Comparison of ENCODE assay signal across 30 cellular contexts in the genomic region with DNA sequence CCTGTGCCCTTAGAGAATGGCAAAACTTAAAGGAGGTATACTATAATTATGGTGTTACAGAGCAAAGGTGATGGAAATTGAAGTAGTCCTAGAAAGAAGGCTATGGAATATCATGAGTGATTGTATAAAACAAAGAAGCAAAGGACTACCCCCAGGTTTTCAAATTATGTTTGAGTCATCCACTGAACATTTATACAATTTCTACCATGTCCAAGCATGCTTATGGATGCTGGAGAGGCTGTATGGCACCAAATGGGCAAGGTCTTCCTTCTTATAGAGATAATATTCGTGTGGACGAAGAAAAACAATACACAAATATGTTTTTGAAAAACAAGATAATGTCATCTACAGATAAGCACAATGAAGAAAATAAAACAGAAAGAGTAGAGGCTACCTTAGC.
"Had no signal": no experiment of that assay in that cellular context is flagged by ENCODE, and none has a peak within 500 bp of the region (broad histone marks: within the 10 kb centered on the region; RNA-seq: fewer than 3 reads in every experiment).

No MANE protein-coding gene starts in this region.

- H3K27ac Mint-ChIP-seq: immature natural killer cell; memory B cell; naive thymus-derived CD4-positive, alpha-beta T cell; natural killer cell treated with Interleukin-12 subunit alpha and Interleukin-12 subunit beta and Interleukin-15 and Interleukin-18, amount 100 ng/mL, for 72 hours; stimulated activated effector memory CD8-positive, alpha-beta T cell treated with anti-CD3 and anti-CD28 coated beads, Interleukin-12 subunit alpha, Interleukin-12 subunit beta, amount 100 ng/mL, for 72 hours; stimulated activated naive CD8-positive, alpha-beta T cell treated with anti-CD3 and anti-CD28 coated beads, Interleukin-15, Interleukin-2, amounts not matched to agents 100 ng/mL and 50 ng/mL, for 24 hours had no signal

- ATAC-seq: mucosa of descending colon; naive thymus-derived CD4-positive, alpha-beta T cell; natural killer cell treated with Interleukin-12 subunit alpha and Interleukin-12 subunit beta and Interleukin-15 and Interleukin-18, amount 100 ng/mL, for 72 hours; pancreas; right cardiac atrium; sciatic nerve; stimulated activated effector memory CD8-positive, alpha-beta T cell treated with anti-CD3 and anti-CD28 coated beads, Interleukin-12 subunit alpha, Interleukin-12 subunit beta, amount 100 ng/mL, for 72 hours; upper lobe of right lung had no signal

- H3K27me3 ChIP-seq: pancreas, spleen, suprapubic skin, tibial artery, upper lobe of right lung had no signal

- H3K4me3 Mint-ChIP-seq: immature natural killer cell; memory B cell; naive thymus-derived CD4-positive, alpha-beta T cell; natural killer cell treated with Interleukin-12 subunit alpha and Interleukin-12 subunit beta and Interleukin-15 and Interleukin-18, amount 100 ng/mL, for 72 hours; neural crest cell; stimulated activated effector memory CD8-positive, alpha-beta T cell treated with anti-CD3 and anti-CD28 coated beads, Interleukin-12 subunit alpha, Interleukin-12 subunit beta, amount 100 ng/mL, for 72 hours; stimulated activated naive CD8-positive, alpha-beta T cell treated with anti-CD3 and anti-CD28 coated beads, Interleukin-15, Interleukin-2, amounts not matched to agents 100 ng/mL and 50 ng/mL, for 24 hours had no signal

- H3K4me1 ChIP-seq: left ventricle myocardium inferior, pancreas, prostate gland, spleen, suprapubic skin, upper lobe of right lung had no signal

- H3K27ac ChIP-seq: left ventricle myocardium inferior, pancreas, prostate gland, skin epidermis, spleen, suprapubic skin, thoracic aorta, tibial artery, upper lobe of right lung had no signal

- H3K36me3 Mint-ChIP-seq: natural killer cell treated with Interleukin-12 subunit alpha and Interleukin-12 subunit beta and Interleukin-15 and Interleukin-18, amount 100 ng/mL, for 72 hours; stimulated activated effector memory CD8-positive, alpha-beta T cell treated with anti-CD3 and anti-CD28 coated beads, Interleukin-12 subunit alpha, Interleukin-12 subunit beta, amount 100 ng/mL, for 72 hours had no signal

- H3K27me3 Mint-ChIP-seq: memory B cell; naive thymus-derived CD4-positive, alpha-beta T cell; natural killer cell treated with Interleukin-12 subunit alpha and Interleukin-12 subunit beta and Interleukin-15 and Interleukin-18, amount 100 ng/mL, for 72 hours; stimulated activated naive CD8-positive, alpha-beta T cell treated with anti-CD3 and anti-CD28 coated beads, Interleukin-15, Interleukin-2, amounts not matched to agents 100 ng/mL and 50 ng/mL, for 24 hours had no signal

- H3K4me1 Mint-ChIP-seq: memory B cell; neural crest cell; stimulated activated effector memory CD8-positive, alpha-beta T cell treated with anti-CD3 and anti-CD28 coated beads, Interleukin-12 subunit alpha, Interleukin-12 subunit beta, amount 100 ng/mL, for 72 hours had no signal

- FAIRE-seq: islet of Langerhans, pancreas, urothelium cell line had no signal

- H3K9me3 ChIP-seq: left ventricle myocardium inferior, mucosa of descending colon, pancreas, prostate gland, spleen, suprapubic skin, thoracic aorta, tibial artery, upper lobe of right lung had no signal

- H3K9me3 Mint-ChIP-seq: immature natural killer cell; memory B cell; naive thymus-derived CD4-positive, alpha-beta T cell; natural killer cell treated with Interleukin-12 subunit alpha and Interleukin-12 subunit beta and Interleukin-15 and Interleukin-18, amount 100 ng/mL, for 72 hours; neural crest cell; stimulated activated effector memory CD8-positive, alpha-beta T cell treated with anti-CD3 and anti-CD28 coated beads, Interleukin-12 subunit alpha, Interleukin-12 subunit beta, amount 100 ng/mL, for 72 hours; stimulated activated naive CD8-positive, alpha-beta T cell treated with anti-CD3 and anti-CD28 coated beads, Interleukin-15, Interleukin-2, amounts not matched to agents 100 ng/mL and 50 ng/mL, for 24 hours had no signal

- DNase-seq: hypothalamus; immature natural killer cell; left ventricle myocardium inferior; midbrain; mucosa of descending colon; naive thymus-derived CD4-positive, alpha-beta T cell; nucleus accumbens; pancreas; posterior cingulate gyrus; retina; right cardiac atrium; spleen; stimulated activated CD4-positive, alpha-beta T cell treated with anti-CD3 and anti-CD28 coated beads, Interleukin-4, amount 100 ng/mL, for 24 hours; stimulated activated naive CD4-positive, alpha-beta T cell; tibial artery; trophoblast cell; upper lobe of right lung had no signal

- H3K4me3 ChIP-seq: left ventricle myocardium inferior, lung, mucosa of descending colon, pancreas, prostate gland, skin epidermis, spleen, suprapubic skin, thoracic aorta, tibial artery, upper lobe of right lung had no signal

- H3K36me3 ChIP-seq: left ventricle myocardium inferior, pancreas, prostate gland, suprapubic skin, thoracic aorta, tibial artery, upper lobe of right lung had no signal
